In the genomic region with DNA sequence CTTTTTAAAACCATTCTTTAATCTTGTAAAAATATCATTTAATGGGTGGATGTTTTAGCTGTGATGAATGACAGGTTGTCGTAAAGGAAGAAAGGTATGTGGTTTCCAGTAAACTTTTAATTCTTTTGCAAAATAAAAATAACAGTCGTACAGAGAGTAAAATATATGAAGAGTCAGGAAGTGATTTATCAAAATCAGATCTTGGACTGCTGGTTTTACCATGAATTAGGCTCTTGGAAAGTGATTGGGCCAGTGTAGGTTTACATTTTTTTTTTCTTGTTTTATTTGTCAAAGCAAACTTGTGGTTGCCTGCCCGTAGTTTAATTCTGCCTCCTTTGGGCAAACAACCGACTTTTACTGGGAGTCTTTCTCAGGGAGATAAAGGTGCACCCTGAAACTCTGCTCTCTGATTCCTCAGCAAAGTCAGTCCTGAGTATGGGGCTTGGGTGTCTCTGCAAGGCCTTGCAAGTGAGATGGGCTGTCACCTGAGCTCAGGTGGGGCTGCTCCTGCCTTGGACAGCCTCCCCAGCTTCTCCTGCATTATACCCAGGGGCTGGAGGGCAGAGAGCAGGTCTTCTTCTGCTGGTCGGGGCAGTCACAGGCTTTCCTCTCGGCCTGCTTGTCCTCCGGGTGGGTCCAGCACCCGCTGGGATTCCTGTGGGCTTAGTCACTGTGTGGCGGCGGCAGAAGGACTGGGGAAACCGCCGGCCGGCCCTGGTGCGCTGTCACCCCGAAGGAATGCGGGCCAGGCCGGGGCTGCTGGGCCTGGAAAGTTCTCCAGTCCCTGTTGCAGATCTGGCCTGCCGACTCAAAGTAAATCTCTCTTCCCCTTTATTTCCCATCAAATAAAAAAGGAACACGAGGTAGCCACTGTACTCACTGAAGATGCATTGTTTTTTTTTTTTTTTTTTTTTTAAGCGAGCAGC, we compare ENCODE assay signal across 1 cellular context.
TF ChIP-seq lines count a peak whose summit lies in the region.

No MANE protein-coding gene starts in this region.

TF ChIP-seq in HEK293, 187 proteins besides CTCF, POLR2A, EP300 and RAD21 (continued from another document and continues in another):
- TF ChIP-seq, protein P1, sequence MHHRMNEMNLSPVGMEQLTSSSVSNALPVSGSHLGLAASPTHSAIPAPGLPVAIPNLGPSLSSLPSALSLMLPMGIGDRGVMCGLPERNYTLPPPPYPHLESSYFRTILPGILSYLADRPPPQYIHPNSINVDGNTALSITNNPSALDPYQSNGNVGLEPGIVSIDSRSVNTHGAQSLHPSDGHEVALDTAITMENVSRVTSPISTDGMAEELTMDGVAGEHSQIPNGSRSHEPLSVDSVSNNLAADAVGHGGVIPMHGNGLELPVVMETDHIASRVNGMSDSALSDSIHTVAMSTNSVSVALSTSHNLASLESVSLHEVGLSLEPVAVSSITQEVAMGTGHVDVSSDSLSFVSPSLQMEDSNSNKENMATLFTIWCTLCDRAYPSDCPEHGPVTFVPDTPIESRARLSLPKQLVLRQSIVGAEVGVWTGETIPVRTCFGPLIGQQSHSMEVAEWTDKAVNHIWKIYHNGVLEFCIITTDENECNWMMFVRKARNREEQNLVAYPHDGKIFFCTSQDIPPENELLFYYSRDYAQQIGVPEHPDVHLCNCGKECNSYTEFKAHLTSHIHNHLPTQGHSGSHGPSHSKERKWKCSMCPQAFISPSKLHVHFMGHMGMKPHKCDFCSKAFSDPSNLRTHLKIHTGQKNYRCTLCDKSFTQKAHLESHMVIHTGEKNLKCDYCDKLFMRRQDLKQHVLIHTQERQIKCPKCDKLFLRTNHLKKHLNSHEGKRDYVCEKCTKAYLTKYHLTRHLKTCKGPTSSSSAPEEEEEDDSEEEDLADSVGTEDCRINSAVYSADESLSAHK (tag by site-specific recombination; IDR thresholded peaks at IDR 0.05): no peak; the same call in 1 of the 2 replicates
- TF ChIP-seq REPIN1 (tag by site-specific recombination; IDR thresholded peaks at IDR 0.05; ENCODE audit: low read depth) (no peak), ZNF292 (tag by site-specific recombination; IDR thresholded peaks at IDR 0.05; ENCODE audit: borderline replicate concordance, low read depth) (no peak), ZFP37 (tag by site-specific recombination; IDR thresholded peaks at IDR 0.05) (0 out of 2 replicates have a peak, but pooled peaks have one; percentile 32), ZNF155 (tag by site-specific recombination; IDR thresholded peaks at IDR 0.05) (no peak), ZNF555 (tag by site-specific recombination; conservative IDR thresholded peaks at IDR 0.05) (no peak), ZBTB7A (tag by site-specific recombination; IDR thresholded peaks at IDR 0.05; ENCODE audit: low read depth) (no peak), ZNF223 (tag by site-specific recombination; IDR thresholded peaks at IDR 0.05) (no peak), ZNF366 (tag by site-specific recombination; conservative IDR thresholded peaks at IDR 0.05) (peak; percentile 43), ZNF175 (tag by site-specific recombination; IDR thresholded peaks at IDR 0.05) (no peak), KLF8 (tag by site-specific recombination; IDR thresholded peaks at IDR 0.05) (peak; percentile 77), ZNF660 (tag by site-specific recombination; IDR thresholded peaks at IDR 0.05) (peak; percentile 38; the same call in 1 of the 2 replicates), ZNF221 (tag by site-specific recombination; IDR thresholded peaks at IDR 0.05; ENCODE audit: borderline replicate concordance) (no peak), ZNF585B (tag by site-specific recombination; IDR thresholded peaks at IDR 0.05) (no peak), ZNF747 (tag by site-specific recombination; IDR thresholded peaks at IDR 0.05) (no peak), GLIS2 (tag by site-specific recombination; IDR thresholded peaks at IDR 0.05) (peak; percentile 48; the same call in 1 of the 2 replicates), ZNF544 (tag by site-specific recombination; IDR thresholded peaks at IDR 0.05) (no peak), ZIC2 (tag by site-specific recombination; IDR thresholded peaks at IDR 0.05) (peak; percentile 75), OVOL3 (tag by site-specific recombination; IDR thresholded peaks at IDR 0.05) (no peak), ZNF394 (tag by site-specific recombination; IDR thresholded peaks at IDR 0.05; ENCODE audit: borderline replicate concordance) (no peak), SP3 (tag by site-specific recombination; IDR thresholded peaks at IDR 0.05) (no peak), BCL11A (tag by site-specific recombination; IDR thresholded peaks at IDR 0.05; ENCODE audit: low read depth) (peak; percentile 44; the same call in 1 of the 2 replicates), ZBTB17 (tag by site-specific recombination; IDR thresholded peaks at IDR 0.05) (peak; percentile 63), ZNF169 (tag by site-specific recombination; IDR thresholded peaks at IDR 0.05) (no peak), ZNF335 (tag by site-specific recombination; conservative IDR thresholded peaks at IDR 0.05) (peak; percentile 53; the same call in 1 of the 2 replicates), SP7 (tag by site-specific recombination; IDR thresholded peaks at IDR 0.05) (peak; percentile 45), ZNF416 (tag by site-specific recombination; IDR thresholded peaks at IDR 0.05) (no peak), ZNF501 (tag by site-specific recombination; IDR thresholded peaks at IDR 0.05) (no peak), ZFP3 (tag by site-specific recombination; IDR thresholded peaks at IDR 0.05; ENCODE audit: low read depth) (no peak), TRIM28 (IDR thresholded peaks at IDR 0.05; ENCODE audit: borderline replicate concordance, low read length) (no peak), ZFP69B (tag by site-specific recombination; IDR thresholded peaks at IDR 0.05) (peak; percentile 95), ZNF600 (tag by site-specific recombination; IDR thresholded peaks at IDR 0.05) (peak; percentile 97), ZNF548 (tag by site-specific recombination; IDR thresholded peaks at IDR 0.05) (no peak), ZNF791 (tag by site-specific recombination; IDR thresholded peaks at IDR 0.05) (no peak), ZNF350 (tag by site-specific recombination; IDR thresholded peaks at IDR 0.05) (no peak), ZNF10 (tag by site-specific recombination; IDR thresholded peaks at IDR 0.05) (no peak)
- TF ChIP-seq, protein P2, sequence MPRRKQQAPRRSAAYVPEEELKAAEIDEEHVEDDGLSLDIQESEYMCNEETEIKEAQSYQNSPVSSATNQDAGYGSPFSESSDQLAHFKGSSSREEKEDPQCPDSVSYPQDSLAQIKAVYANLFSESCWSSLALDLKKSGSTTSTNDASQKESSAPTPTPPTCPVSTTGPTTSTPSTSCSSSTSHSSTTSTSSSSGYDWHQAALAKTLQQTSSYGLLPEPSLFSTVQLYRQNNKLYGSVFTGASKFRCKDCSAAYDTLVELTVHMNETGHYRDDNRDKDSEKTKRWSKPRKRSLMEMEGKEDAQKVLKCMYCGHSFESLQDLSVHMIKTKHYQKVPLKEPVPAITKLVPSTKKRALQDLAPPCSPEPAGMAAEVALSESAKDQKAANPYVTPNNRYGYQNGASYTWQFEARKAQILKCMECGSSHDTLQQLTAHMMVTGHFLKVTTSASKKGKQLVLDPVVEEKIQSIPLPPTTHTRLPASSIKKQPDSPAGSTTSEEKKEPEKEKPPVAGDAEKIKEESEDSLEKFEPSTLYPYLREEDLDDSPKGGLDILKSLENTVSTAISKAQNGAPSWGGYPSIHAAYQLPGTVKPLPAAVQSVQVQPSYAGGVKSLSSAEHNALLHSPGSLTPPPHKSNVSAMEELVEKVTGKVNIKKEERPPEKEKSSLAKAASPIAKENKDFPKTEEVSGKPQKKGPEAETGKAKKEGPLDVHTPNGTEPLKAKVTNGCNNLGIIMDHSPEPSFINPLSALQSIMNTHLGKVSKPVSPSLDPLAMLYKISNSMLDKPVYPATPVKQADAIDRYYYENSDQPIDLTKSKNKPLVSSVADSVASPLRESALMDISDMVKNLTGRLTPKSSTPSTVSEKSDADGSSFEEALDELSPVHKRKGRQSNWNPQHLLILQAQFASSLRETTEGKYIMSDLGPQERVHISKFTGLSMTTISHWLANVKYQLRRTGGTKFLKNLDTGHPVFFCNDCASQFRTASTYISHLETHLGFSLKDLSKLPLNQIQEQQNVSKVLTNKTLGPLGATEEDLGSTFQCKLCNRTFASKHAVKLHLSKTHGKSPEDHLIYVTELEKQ (tag by site-specific recombination; IDR thresholded peaks at IDR 0.05; ENCODE audit: borderline replicate concordance): no peak
- TF ChIP-seq, protein P3, sequence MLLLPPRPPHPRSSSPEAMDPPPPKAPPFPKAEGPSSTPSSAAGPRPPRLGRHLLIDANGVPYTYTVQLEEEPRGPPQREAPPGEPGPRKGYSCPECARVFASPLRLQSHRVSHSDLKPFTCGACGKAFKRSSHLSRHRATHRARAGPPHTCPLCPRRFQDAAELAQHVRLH (tag by site-specific recombination; IDR thresholded peaks at IDR 0.05): no peak
- TF ChIP-seq, protein P4, sequence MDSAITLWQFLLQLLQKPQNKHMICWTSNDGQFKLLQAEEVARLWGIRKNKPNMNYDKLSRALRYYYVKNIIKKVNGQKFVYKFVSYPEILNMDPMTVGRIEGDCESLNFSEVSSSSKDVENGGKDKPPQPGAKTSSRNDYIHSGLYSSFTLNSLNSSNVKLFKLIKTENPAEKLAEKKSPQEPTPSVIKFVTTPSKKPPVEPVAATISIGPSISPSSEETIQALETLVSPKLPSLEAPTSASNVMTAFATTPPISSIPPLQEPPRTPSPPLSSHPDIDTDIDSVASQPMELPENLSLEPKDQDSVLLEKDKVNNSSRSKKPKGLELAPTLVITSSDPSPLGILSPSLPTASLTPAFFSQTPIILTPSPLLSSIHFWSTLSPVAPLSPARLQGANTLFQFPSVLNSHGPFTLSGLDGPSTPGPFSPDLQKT (IDR thresholded peaks at IDR 0.05; ENCODE audit: borderline replicate concordance, low read depth, low read length): no peak
- TF ChIP-seq, protein P5, sequence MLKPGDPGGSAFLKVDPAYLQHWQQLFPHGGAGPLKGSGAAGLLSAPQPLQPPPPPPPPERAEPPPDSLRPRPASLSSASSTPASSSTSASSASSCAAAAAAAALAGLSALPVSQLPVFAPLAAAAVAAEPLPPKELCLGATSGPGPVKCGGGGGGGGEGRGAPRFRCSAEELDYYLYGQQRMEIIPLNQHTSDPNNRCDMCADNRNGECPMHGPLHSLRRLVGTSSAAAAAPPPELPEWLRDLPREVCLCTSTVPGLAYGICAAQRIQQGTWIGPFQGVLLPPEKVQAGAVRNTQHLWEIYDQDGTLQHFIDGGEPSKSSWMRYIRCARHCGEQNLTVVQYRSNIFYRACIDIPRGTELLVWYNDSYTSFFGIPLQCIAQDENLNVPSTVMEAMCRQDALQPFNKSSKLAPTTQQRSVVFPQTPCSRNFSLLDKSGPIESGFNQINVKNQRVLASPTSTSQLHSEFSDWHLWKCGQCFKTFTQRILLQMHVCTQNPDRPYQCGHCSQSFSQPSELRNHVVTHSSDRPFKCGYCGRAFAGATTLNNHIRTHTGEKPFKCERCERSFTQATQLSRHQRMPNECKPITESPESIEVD (tag by site-specific recombination; IDR thresholded peaks at IDR 0.05): peak; percentile 69
- TF ChIP-seq, protein P6, sequence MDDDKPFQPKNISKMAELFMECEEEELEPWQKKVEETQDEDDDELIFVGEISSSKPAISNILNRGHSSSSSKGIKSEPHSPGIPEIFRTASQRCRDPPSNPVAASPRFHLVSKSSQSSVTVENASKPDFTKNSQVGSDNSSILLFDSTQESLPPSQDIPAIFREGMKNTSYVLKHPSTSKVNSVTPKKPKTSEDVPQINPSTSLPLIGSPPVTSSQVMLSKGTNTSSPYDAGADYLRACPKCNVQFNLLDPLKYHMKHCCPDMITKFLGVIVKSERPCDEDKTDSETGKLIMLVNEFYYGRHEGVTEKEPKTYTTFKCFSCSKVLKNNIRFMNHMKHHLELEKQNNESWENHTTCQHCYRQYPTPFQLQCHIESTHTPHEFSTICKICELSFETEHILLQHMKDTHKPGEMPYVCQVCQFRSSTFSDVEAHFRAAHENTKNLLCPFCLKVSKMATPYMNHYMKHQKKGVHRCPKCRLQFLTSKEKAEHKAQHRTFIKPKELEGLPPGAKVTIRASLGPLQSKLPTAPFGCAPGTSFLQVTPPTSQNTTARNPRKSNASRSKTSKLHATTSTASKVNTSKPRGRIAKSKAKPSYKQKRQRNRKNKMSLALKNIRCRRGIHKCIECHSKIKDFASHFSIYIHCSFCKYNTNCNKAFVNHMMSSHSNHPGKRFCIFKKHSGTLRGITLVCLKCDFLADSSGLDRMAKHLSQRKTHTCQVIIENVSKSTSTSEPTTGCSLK (tag by site-specific recombination; IDR thresholded peaks at IDR 0.05): no peak
- TF ChIP-seq, protein P7, sequence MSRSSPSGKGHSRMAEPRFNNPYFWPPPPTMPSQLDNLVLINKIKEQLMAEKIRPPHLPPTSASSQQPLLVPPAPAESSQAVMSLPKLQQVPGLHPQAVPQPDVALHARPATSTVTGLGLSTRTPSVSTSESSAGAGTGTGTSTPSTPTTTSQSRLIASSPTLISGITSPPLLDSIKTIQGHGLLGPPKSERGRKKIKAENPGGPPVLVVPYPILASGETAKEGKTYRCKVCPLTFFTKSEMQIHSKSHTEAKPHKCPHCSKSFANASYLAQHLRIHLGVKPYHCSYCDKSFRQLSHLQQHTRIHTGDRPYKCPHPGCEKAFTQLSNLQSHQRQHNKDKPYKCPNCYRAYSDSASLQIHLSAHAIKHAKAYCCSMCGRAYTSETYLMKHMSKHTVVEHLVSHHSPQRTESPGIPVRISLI (tag by site-specific recombination; IDR thresholded peaks at IDR 0.05): peak; percentile 95
- TF ChIP-seq, protein P8, sequence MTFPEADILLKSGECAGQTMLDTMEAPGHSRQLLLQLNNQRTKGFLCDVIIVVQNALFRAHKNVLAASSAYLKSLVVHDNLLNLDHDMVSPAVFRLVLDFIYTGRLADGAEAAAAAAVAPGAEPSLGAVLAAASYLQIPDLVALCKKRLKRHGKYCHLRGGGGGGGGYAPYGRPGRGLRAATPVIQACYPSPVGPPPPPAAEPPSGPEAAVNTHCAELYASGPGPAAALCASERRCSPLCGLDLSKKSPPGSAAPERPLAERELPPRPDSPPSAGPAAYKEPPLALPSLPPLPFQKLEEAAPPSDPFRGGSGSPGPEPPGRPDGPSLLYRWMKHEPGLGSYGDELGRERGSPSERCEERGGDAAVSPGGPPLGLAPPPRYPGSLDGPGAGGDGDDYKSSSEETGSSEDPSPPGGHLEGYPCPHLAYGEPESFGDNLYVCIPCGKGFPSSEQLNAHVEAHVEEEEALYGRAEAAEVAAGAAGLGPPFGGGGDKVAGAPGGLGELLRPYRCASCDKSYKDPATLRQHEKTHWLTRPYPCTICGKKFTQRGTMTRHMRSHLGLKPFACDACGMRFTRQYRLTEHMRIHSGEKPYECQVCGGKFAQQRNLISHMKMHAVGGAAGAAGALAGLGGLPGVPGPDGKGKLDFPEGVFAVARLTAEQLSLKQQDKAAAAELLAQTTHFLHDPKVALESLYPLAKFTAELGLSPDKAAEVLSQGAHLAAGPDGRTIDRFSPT (tag by site-specific recombination; IDR thresholded peaks at IDR 0.05): peak; percentile 89
- TF ChIP-seq, protein P9, sequence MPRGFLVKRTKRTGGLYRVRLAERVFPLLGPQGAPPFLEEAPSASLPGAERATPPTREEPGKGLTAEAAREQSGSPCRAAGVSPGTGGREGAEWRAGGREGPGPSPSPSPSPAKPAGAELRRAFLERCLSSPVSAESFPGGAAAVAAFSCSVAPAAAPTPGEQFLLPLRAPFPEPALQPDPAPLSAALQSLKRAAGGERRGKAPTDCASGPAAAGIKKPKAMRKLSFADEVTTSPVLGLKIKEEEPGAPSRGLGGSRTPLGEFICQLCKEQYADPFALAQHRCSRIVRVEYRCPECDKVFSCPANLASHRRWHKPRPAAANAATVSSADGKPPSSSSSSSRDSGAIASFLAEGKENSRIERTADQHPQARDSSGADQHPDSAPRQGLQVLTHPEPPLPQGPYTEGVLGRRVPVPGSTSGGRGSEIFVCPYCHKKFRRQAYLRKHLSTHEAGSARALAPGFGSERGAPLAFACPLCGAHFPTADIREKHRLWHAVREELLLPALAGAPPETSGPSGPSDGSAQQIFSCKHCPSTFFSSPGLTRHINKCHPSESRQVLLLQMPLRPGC (tag by site-specific recombination; IDR thresholded peaks at IDR 0.05): peak; percentile 51; the same call in 1 of the 2 replicates
